In genomic region chr7:105906169-105906568, GRCh38 we compare ENCODE assay signal across 16 cellular contexts. TPM values are rescaled to one million over a fixed set of nuclear protein-coding genes. Genes with fewer than 3 reads are reported as not detected.
A peak's percentile ranks its signal among the peaks of the same experiment; 100 is the strongest.
DNase-seq lines count a peak whose midpoint lies in the region; ATAC-seq, FAIRE-seq and TF ChIP-seq lines count a peak whose summit lies in the region.
"Had no signal": no experiment of that assay in that cellular context is flagged by ENCODE, and none has a peak within 500 bp of the region (broad histone marks: within the 10 kb centered on the region; RNA-seq: fewer than 3 reads in every experiment).

No MANE protein-coding gene starts in this region.

- H3K4me1 ChIP-seq in GM23338 (ENCODE audit: insufficient read depth): peaks cover 21% of the 10 kb centered on the region
- H3K4me1 ChIP-seq: BE2C, SJSA1 had no signal

- peak overlapping the region; percentile 95 for H3K27ac Mint-ChIP-seq in GM23338
- H3K27ac Mint-ChIP-seq: CD4-positive, alpha-beta T cell had no signal

- peaks cover 10% of the 10 kb centered on the region for H3K36me3 ChIP-seq in GM23338 (ENCODE audit: insufficient read depth)
- H3K36me3 ChIP-seq: SJSA1 had no signal

- no peak overlapping the region for H3K4me3 ChIP-seq in GM23338
- H3K4me3 ChIP-seq: PC-9, SJSA1 had no signal

- no peaks in the 10 kb centered on the region for H4K20me1 ChIP-seq in GM23338 (replicated peaks; ENCODE audit: insufficient read depth)

- H3K27ac ChIP-seq in GM23338 (ENCODE audit: low read depth): peak overlapping the region; percentile 83; the same call in 1 of the 2 replicates
- H3K27ac ChIP-seq: PC-9, SJSA1 had no signal

- no peak for FAIRE-seq in RCC 7860 (lab: Jason Lieb, UNC)

- H3K79me2 ChIP-seq in GM23338 (replicated peaks; ENCODE audit: insufficient read depth): peaks cover 24% of the 10 kb centered on the region

- ATAC-seq in GM23338 (peak; percentile 79), HG03442 (IDR thresholded peaks at IDR 0.05; ENCODE audit: unreplicated experiment) (no peak)

- TF ChIP-seq CTCF in GM23338 (conservative IDR thresholded peaks at IDR 0.05; ENCODE audit: low read depth in 2 of 2): no peak

- H3K9me3 Mint-ChIP-seq in GM23338: peaks cover 15% of the 10 kb centered on the region

- peaks cover 8% of the 10 kb centered on the region; the same call in 1 of the 2 replicates for H3F3A ChIP-seq in GM23338 (replicated peaks; ENCODE audit: low read depth)

- peaks cover 21% of the 10 kb centered on the region for H3K36me3 Mint-ChIP-seq in GM23338 (ENCODE audit: low read depth)

- DNase-seq in GM23338 (ENCODE audit: low spot score) (peak; percentile 47), NCI-H1694 (lab: John Stamatoyannopoulos, UW) (peak; percentile 26), cerebellar cortex (ENCODE audit: low spot score) (peak; percentile 21), iPS-NIHi11 (ENCODE audit: low spot score) (peak; percentile 33), RCC 7860 (ENCODE audit: low spot score) (no peak), islet precursor cell (no peak), AG08395 (ENCODE audit: low spot score) (no peak)
- DNase-seq: BE2C; Calu3; CD4-positive, alpha-beta T cell; DMS79; NCI-H146; NCI-H82; PC-9 had no signal

- no peak overlapping the region for H3K4me3 Mint-ChIP-seq in GM23338
- H3K4me3 Mint-ChIP-seq: CD4-positive, alpha-beta T cell had no signal

- no peaks in the 10 kb centered on the region for H3K27me3 ChIP-seq in GM23338 (ENCODE audit: insufficient read depth)
- H3K27me3 ChIP-seq: BE2C, SJSA1 had no signal

- H3K27me3 Mint-ChIP-seq in GM23338 (ENCODE audit: insufficient read depth, low read depth, poor library complexity): no peaks in the 10 kb centered on the region
- H3K27me3 Mint-ChIP-seq: CD4-positive, alpha-beta T cell had no signal

- no peak overlapping the region for H2AFZ ChIP-seq in GM23338
- H2AFZ ChIP-seq: PC-9 had no signal

- H3K4me2 ChIP-seq in GM23338: peak overlapping the region; percentile 45
- H3K4me2 ChIP-seq: PC-9 had no signal

- H3K9me2 ChIP-seq in GM23338 (ENCODE audit: insufficient read depth): peaks cover under 1% of the 10 kb centered on the region; the same call in 1 of the 2 replicates

- H3K4me1 Mint-ChIP-seq in GM23338: peaks cover 28% of the 10 kb centered on the region

TF ChIP-seq in GM23338, 12 proteins besides CTCF, POLR2A, EP300 and RAD21:
- TF ChIP-seq POLR2AphosphoS5 (IDR thresholded peaks at IDR 0.05; ENCODE audit: low read depth) (no peak), ETS1 (IDR thresholded peaks at IDR 0.05) (no peak), ZNF331 (CRISPR knock-in tag; IDR thresholded peaks at IDR 0.05; ENCODE audit: low read depth) (no peak), ZNF462 (CRISPR knock-in tag; IDR thresholded peaks at IDR 0.05) (no peak), CREB1 (CRISPR knock-in tag; IDR thresholded peaks at IDR 0.05; ENCODE audit: low read depth) (no peak), ZNF114 (CRISPR knock-in tag; IDR thresholded peaks at IDR 0.05) (no peak)

RNA-seq across cellular contexts. Expression of gene ATXN7L1, which starts 29.8 kb away (rescaled TPM):
- total RNA-seq in GM23338 (2014; rRNA removed; shearing (Covaris generic)): 19.4 and 29.8 TPM in 2 replicates
- polyA plus RNA-seq in GM23338 (2016; fragmentation: Nextera tagmentation; extraction: Ambion mirVana): 20.6 and 22.8 TPM in 2 replicates

RNA-seq across cellular contexts. Expression of gene CDHR3, which starts 56.9 kb away (rescaled TPM):
- 6.7 and 12.2 TPM in 2 replicates for total RNA-seq in GM23338 (2014; rRNA removed; shearing (Covaris generic))
- polyA plus RNA-seq in GM23338 (2016; fragmentation: Nextera tagmentation; extraction: Ambion mirVana): 4.9 and 5.1 TPM in 2 replicates

Comparison
In these comparisons a context has a peak if more than half of its experiments do, and no peak if none do; other contexts are left out.
1. DNase-seq: peak in GM23338 (single experiment), NCI-H1694 (single experiment), cerebellar cortex (single experiment) and iPS-NIHi11 (single experiment); none in RCC 7860 (single experiment), islet precursor cell (single experiment) and AG08395 (single experiment).